11 cellular contexts compared by ENCODE assay signal in the genomic region with DNA sequence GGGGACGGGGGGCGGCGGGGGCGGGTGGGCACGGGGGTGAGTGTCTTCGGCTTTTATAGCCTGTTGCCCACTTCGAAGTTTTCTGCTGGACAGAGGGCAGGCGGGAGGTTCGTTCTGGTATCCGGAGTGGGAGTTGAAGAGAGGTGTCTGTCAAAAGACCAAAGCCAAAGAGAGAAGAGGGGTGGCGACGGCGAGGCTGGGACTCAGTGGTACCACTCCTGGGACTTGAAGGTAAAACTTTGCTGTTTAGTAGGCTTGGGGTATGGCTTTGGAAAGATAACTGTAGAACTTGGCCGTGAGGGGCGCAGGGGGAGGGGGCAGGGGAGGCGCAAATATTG.
DNase-seq lines count a peak whose midpoint lies in the region; ATAC-seq and TF ChIP-seq lines count a peak whose summit lies in the region.
"Had no signal": no experiment of that assay in that cellular context is flagged by ENCODE, and none has a peak within 500 bp of the region (broad histone marks: within the 10 kb centered on the region; RNA-seq: fewer than 3 reads in every experiment).

No MANE protein-coding gene starts in this region.

- H4K20me1 ChIP-seq in PC-9 (ENCODE audit: insufficient read depth): no peaks in the 10 kb centered on the region

- H3K27me3 Mint-ChIP-seq in activated CD8-positive, alpha-beta T cell treated with anti-CD3 and anti-CD28 coated beads for 36 hours: peaks cover 31% of the 10 kb centered on the region

- POLR2A ChIA-PET in HEK293 (lab: Yijun Ruan, JAX): interaction anchor here (0.7 kb wide), 1 partner anchor 99 kb away, joined by 3 read pairs; no protein-coding TSS in a partner anchor
- POLR2A ChIA-PET in PC-9 (lab: Charles Lee; ENCODE audit: unreplicated experiment): no interaction called here
- POLR2A ChIA-PET in activated CD8-positive, alpha-beta T cell treated with anti-CD3 and anti-CD28 coated beads for 36 hours (lab: Charles Lee): no interaction called here

- no TSS peak for BruUV-seq in PC-9 (replicated peaks; lab: Mats Ljungman, UMichigan)

- no peaks in the 10 kb centered on the region for H3K36me3 Mint-ChIP-seq in activated CD8-positive, alpha-beta T cell treated with anti-CD3 and anti-CD28 coated beads for 36 hours (ENCODE audit: low read depth)
- H3K36me3 Mint-ChIP-seq: activated naive CD4-positive, alpha-beta T cell treated with anti-CD3 and anti-CD28 coated beads, Interleukin-2, amount 50 U/mL, for 24 hours had no signal

- no CpG with 5 or more reads among the region's 16 CpGs for whole genome bisulfite sequencing in iPS DF 6.9 (ENCODE audit: insufficient coverage, insufficient read length)

- no peak overlapping the region for H2AFZ ChIP-seq in PC-9

- H3K27ac ChIP-seq in HEK293 (ENCODE audit: extremely low read depth, low read depth, low read length): no peak overlapping the region; the same call in 1 of the 2 replicates
- H3K27ac ChIP-seq in ascending aorta: peak overlapping the region; percentile 52 to 76
- no peak overlapping the region for H3K27ac ChIP-seq in iPS DF 6.9 (ENCODE audit: low read length)
- H3K27ac ChIP-seq in PC-9: no peak overlapping the region
- H3K27ac ChIP-seq: SK-N-MC had no signal

- no peak overlapping the region for H3K27ac Mint-ChIP-seq in activated CD8-positive, alpha-beta T cell treated with anti-CD3 and anti-CD28 coated beads for 36 hours
- H3K27ac Mint-ChIP-seq: activated naive CD4-positive, alpha-beta T cell treated with anti-CD3 and anti-CD28 coated beads, Interleukin-2, amount 50 U/mL, for 24 hours had no signal

- peaks cover 4% of the 10 kb centered on the region for H3K4me1 Mint-ChIP-seq in activated CD8-positive, alpha-beta T cell treated with anti-CD3 and anti-CD28 coated beads for 36 hours (ENCODE audit: low read depth)
- H3K4me1 Mint-ChIP-seq: activated naive CD4-positive, alpha-beta T cell treated with anti-CD3 and anti-CD28 coated beads, Interleukin-2, amount 50 U/mL, for 24 hours had no signal

- no peaks in the 10 kb centered on the region for H3K79me2 ChIP-seq in PC-9 (ENCODE audit: low read depth)

- H3K9me3 ChIP-seq in HEK293 (ENCODE audit: control insufficient read depth, insufficient read depth, low read depth, low read length) (no peaks in the 10 kb centered on the region), ascending aorta (no peaks in the 10 kb centered on the region), iPS DF 6.9 (ENCODE audit: control insufficient read depth, insufficient read depth, low read length) (no peaks in the 10 kb centered on the region), skeletal muscle satellite cell (replicated peaks; ENCODE audit: low read length) (no peaks in the 10 kb centered on the region), PC-9 (ENCODE audit: insufficient read depth, low read depth) (no peaks in the 10 kb centered on the region)

- H3K27me3 ChIP-seq in ascending aorta (no peaks in the 10 kb centered on the region), iPS DF 6.9 (ENCODE audit: control insufficient read depth, insufficient read depth, low read length) (no peaks in the 10 kb centered on the region), skeletal muscle satellite cell (ENCODE audit: control insufficient read depth, insufficient read depth, low read length) (no peaks in the 10 kb centered on the region), PC-9 (ENCODE audit: insufficient read depth, low read depth) (peaks cover 3% of the 10 kb centered on the region; the same call in 1 of the 2 replicates)

- H3K4me1 ChIP-seq in HEK293 (ENCODE audit: control insufficient read depth, insufficient read depth, low read length) (peaks cover 22% of the 10 kb centered on the region), ascending aorta (no peaks in the 10 kb centered on the region), iPS DF 6.9 (ENCODE audit: control insufficient read depth, insufficient read depth, low read length) (no peaks in the 10 kb centered on the region), skeletal muscle satellite cell (ENCODE audit: control insufficient read depth, insufficient read depth, low read length) (peaks cover 4% of the 10 kb centered on the region), PC-9 (replicated peaks; ENCODE audit: insufficient read depth) (no peaks in the 10 kb centered on the region)

- H3K36me3 ChIP-seq in HEK293 (ENCODE audit: control insufficient read depth in 2 of 2, insufficient read depth in 1 of 2, low read length in 2 of 2): no peaks in the 10 kb centered on the region
- H3K36me3 ChIP-seq in ascending aorta: no peaks in the 10 kb centered on the region
- no peaks in the 10 kb centered on the region for H3K36me3 ChIP-seq in iPS DF 6.9 (ENCODE audit: control insufficient read depth, insufficient read depth, low read length)
- H3K36me3 ChIP-seq in skeletal muscle satellite cell (ENCODE audit: insufficient read depth, low read length): no peaks in the 10 kb centered on the region
- no peaks in the 10 kb centered on the region for H3K36me3 ChIP-seq in PC-9 (ENCODE audit: low read depth)

- TF ChIP-seq CTCF in HEK293 (tag by site-specific recombination; IDR thresholded peaks at IDR 0.05): no peak
- TF ChIP-seq CTCF in ascending aorta (IDR thresholded peaks at IDR 0.05): no peak
- no peak for TF ChIP-seq CTCF in PC-9 (conservative IDR thresholded peaks at IDR 0.05)
- no peak for TF ChIP-seq CTCF in activated CD8-positive, alpha-beta T cell treated with anti-CD3 and anti-CD28 coated beads for 36 hours (IDR thresholded peaks at IDR 0.05)

- H3K9me2 ChIP-seq in PC-9 (ENCODE audit: insufficient read depth): no peaks in the 10 kb centered on the region

- no peak for DNase-seq in ascending aorta (ENCODE audit: low spot score in 2 of 2)
- DNase-seq in iPS DF 6.9 (ENCODE audit: low read depth, low spot score): no peak
- DNase-seq in PC-9: no peak
- DNase-seq in T1000 (lab: John Stamatoyannopoulos, UW): no peak
- no peak for DNase-seq in activated CD8-positive, alpha-beta T cell treated with anti-CD3 and anti-CD28 coated beads for 36 hours
- DNase-seq: stimulated activated CD4-positive, alpha-beta T cell treated with anti-CD3 and anti-CD28 coated beads, Interleukin-4, amount 100 ng/mL, for 24 hours had no signal

- intact Hi-C loops in ascending aorta (cut with DNase I): loop anchor here (5.0 to 10.0 kb wide), 3 partner anchors 213 to 420 kb away; no protein-coding TSS in a partner anchor
- intact Hi-C loops in PC-9 (cut with micrococcal nuclease; ENCODE audit: unreplicated experiment): no loop called here
- intact Hi-C loops in activated CD8-positive, alpha-beta T cell treated with anti-CD3 and anti-CD28 coated beads for 36 hours (cut with micrococcal nuclease): no loop called here

- peaks cover 1% of the 10 kb centered on the region for H3K9me3 Mint-ChIP-seq in activated CD8-positive, alpha-beta T cell treated with anti-CD3 and anti-CD28 coated beads for 36 hours

- CTCF ChIA-PET in HEK293 (lab: Yijun Ruan, JAX) (interaction anchor here (0.5 to 1.0 kb wide), 4 partner anchors 19 to 690 kb away, joined by 3 read pairs; no protein-coding TSS in a partner anchor), PC-9 (lab: Charles Lee) (no interaction called here)
- CTCF ChIA-PET in activated CD8-positive, alpha-beta T cell treated with anti-CD3 and anti-CD28 coated beads for 36 hours (lab: Charles Lee): no interaction called here

- peak overlapping the region; percentile 81 for H3K4me2 ChIP-seq in skeletal muscle satellite cell (ENCODE audit: low read length)
- no peak overlapping the region for H3K4me2 ChIP-seq in PC-9

- H3K4me3 Mint-ChIP-seq in activated CD8-positive, alpha-beta T cell treated with anti-CD3 and anti-CD28 coated beads for 36 hours: no peak overlapping the region
- H3K4me3 Mint-ChIP-seq: activated naive CD4-positive, alpha-beta T cell treated with anti-CD3 and anti-CD28 coated beads, Interleukin-2, amount 50 U/mL, for 24 hours had no signal

- H3K4me3 ChIP-seq in HEK293 (ENCODE audit: low read depth, low read length) (peak overlapping the region; percentile 72), ascending aorta (peak overlapping the region; percentile 70 to 83), iPS DF 6.9 (ENCODE audit: low read length) (peak overlapping the region; percentile 88; the same call in 1 of the 2 replicates), skeletal muscle satellite cell (ENCODE audit: low read length) (peak overlapping the region; percentile 75), PC-9 (no peak overlapping the region)

- H3K9ac ChIP-seq in skeletal muscle satellite cell (ENCODE audit: low read depth, low read length): no peak overlapping the region

- no peak for ATAC-seq in activated CD8-positive, alpha-beta T cell treated with anti-CD3 and anti-CD28 coated beads for 36 hours
- ATAC-seq in GM21515 (IDR thresholded peaks at IDR 0.05; ENCODE audit: unreplicated experiment): no peak

- H3F3A ChIP-seq in PC-9 (ENCODE audit: insufficient read depth, low read depth): no peaks in the 10 kb centered on the region

TF ChIP-seq in HEK293, 187 proteins besides CTCF, POLR2A, EP300 and RAD21 (continues in another document):
- TF ChIP-seq, protein P1, sequence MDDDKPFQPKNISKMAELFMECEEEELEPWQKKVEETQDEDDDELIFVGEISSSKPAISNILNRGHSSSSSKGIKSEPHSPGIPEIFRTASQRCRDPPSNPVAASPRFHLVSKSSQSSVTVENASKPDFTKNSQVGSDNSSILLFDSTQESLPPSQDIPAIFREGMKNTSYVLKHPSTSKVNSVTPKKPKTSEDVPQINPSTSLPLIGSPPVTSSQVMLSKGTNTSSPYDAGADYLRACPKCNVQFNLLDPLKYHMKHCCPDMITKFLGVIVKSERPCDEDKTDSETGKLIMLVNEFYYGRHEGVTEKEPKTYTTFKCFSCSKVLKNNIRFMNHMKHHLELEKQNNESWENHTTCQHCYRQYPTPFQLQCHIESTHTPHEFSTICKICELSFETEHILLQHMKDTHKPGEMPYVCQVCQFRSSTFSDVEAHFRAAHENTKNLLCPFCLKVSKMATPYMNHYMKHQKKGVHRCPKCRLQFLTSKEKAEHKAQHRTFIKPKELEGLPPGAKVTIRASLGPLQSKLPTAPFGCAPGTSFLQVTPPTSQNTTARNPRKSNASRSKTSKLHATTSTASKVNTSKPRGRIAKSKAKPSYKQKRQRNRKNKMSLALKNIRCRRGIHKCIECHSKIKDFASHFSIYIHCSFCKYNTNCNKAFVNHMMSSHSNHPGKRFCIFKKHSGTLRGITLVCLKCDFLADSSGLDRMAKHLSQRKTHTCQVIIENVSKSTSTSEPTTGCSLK (tag by site-specific recombination; IDR thresholded peaks at IDR 0.05): no peak
- no peak for TF ChIP-seq ZNF677 (tag by site-specific recombination; IDR thresholded peaks at IDR 0.05)

Comparison
In these comparisons a context has a peak if more than half of its experiments do, and no peak if none do; other contexts are left out.
1. H3K27ac ChIP-seq: peak in ascending aorta (2 of 2); none in HEK293 (single experiment), iPS DF 6.9 (single experiment) and PC-9 (single experiment).